ENCODE assay signal across 21 cellular contexts in genomic region chr5:98936948-98937715, GRCh38. TPM values are rescaled to one million over a fixed set of nuclear protein-coding genes. Genes with fewer than 3 reads are reported as not detected.
DNase-seq lines count a peak whose midpoint lies in the region; ATAC-seq and TF ChIP-seq lines count a peak whose summit lies in the region.
"Had no signal": no experiment of that assay in that cellular context is flagged by ENCODE, and none has a peak within 500 bp of the region (broad histone marks: within the 10 kb centered on the region; RNA-seq: fewer than 3 reads in every experiment).

No MANE protein-coding gene starts in this region.

- no peaks in the 10 kb centered on the region for H3K27me3 ChIP-seq in gastrocnemius medialis

- H3K36me3 ChIP-seq in gastrocnemius medialis: no peaks in the 10 kb centered on the region

- H3K4me3 ChIP-seq in gastrocnemius medialis: peak overlapping the region in 1 of 4 donors; percentile 14
- H3K4me3 ChIP-seq: coronary artery had no signal

- in situ Hi-C loops in gastrocnemius medialis (cut with MboI; ENCODE audit: low sequenced_read_pairs in 4 of 4): no loop called here

- DNase-seq in activated CD4-positive, alpha-beta T cell treated with anti-CD3 and anti-CD28 coated beads for 48 hours: peak; percentile 25
- no peak for DNase-seq in activated CD4-positive, alpha-beta T cell treated with anti-CD3 and anti-CD28 coated beads for 1 hour
- DNase-seq in left ventricle myocardium superior: no peak
- DNase-seq in Right ventricle myocardium superior: no peak
- peak; percentile 17 for DNase-seq in iris pigment epithelial cell (ENCODE audit: low read depth)
- DNase-seq in gastrocnemius medialis: no peak
- no peak for DNase-seq in activated gamma-delta T cell treated with Interleukin-2 at 50 U/mL for 16 hours
- DNase-seq: activated gamma-delta T cell; aorta; effector memory CD4-positive, alpha-beta T cell; glutamatergic neuron; H7; kidney glomerular epithelial cell; mammary epithelial cell; NCI-H1092; NCI-H187; NCI-H524 treated with DMSO at 0.1 percent for 48 hours; NK-92 treated with Interleukin-12 subunit alpha and Interleukin-12 subunit beta, amount 100 ng/mL, for 24 hours; PC-3 had no signal

- peak overlapping the region; percentile 39 to 100 (median 62) for H3K27ac ChIP-seq in gastrocnemius medialis
- H3K27ac ChIP-seq: coronary artery had no signal

- no peak for TF ChIP-seq CTCF in gastrocnemius medialis (IDR thresholded peaks at IDR 0.05 in 4 of 5, conservative IDR thresholded peaks at IDR 0.05 in 1 of 5)

- H3K9me3 ChIP-seq in gastrocnemius medialis: no peaks in the 10 kb centered on the region

- no peak for TF ChIP-seq POLR2A in gastrocnemius medialis (IDR thresholded peaks at IDR 0.05)

- ATAC-seq in left ventricle myocardium superior (peak; percentile 24), Right ventricle myocardium superior (ENCODE audit: poor library complexity) (no peak), gastrocnemius medialis (peak; percentile 63 to 84), GM18867 (IDR thresholded peaks at IDR 0.05; ENCODE audit: unreplicated experiment) (no peak)
- ATAC-seq: PC-3 had no signal

- intact Hi-C loops in left ventricle myocardium superior (cut with micrococcal nuclease) (no loop called here), Right ventricle myocardium superior (cut with DNase I) (no loop called here), gastrocnemius medialis (cut with DNase I; ENCODE audit: low total_unique reads) (no loop called here)

- peaks cover 87 to 92% of the 10 kb centered on the region in 2 donors for H3K4me1 ChIP-seq in gastrocnemius medialis

RNA-seq across cellular contexts. Expression of gene CHD1, which starts 8.3 kb away (rescaled TPM):
- total RNA-seq in left ventricle myocardium superior (11.5 TPM), Right ventricle myocardium superior (11.8 TPM), gastrocnemius medialis (10 to 100 TPM; 25.0 to 44.3 (median 33.8) TPM)

Comparison
In these comparisons a context has a peak if more than half of its experiments do, and no peak if none do; other contexts are left out.
1. DNase-seq: peak in activated CD4-positive, alpha-beta T cell treated with anti-CD3 and anti-CD28 coated beads for 48 hours (single experiment) and iris pigment epithelial cell (single experiment); none in activated CD4-positive, alpha-beta T cell treated with anti-CD3 and anti-CD28 coated beads for 1 hour (single experiment), left ventricle myocardium superior (single experiment), Right ventricle myocardium superior (single experiment), gastrocnemius medialis (0 of 2) and activated gamma-delta T cell treated with Interleukin-2 at 50 U/mL for 16 hours (single experiment).
2. ATAC-seq: peak in left ventricle myocardium superior (single experiment) and gastrocnemius medialis (2 of 2); none in Right ventricle myocardium superior (single experiment) and GM18867 (single experiment).